1 cellular context compared by ENCODE assay signal in genomic region chr4:15755321-15755750, GRCh38.
TF ChIP-seq lines count a peak whose summit lies in the region.

No MANE protein-coding gene starts in this region.

TF ChIP-seq in HepG2, 621 proteins besides CTCF, POLR2A, EP300 and RAD21 (continued from another document):
- no peak for TF ChIP-seq ZSCAN5A (CRISPR knock-in tag; IDR thresholded peaks at IDR 0.05; ENCODE audit: borderline replicate concordance)
- no peak for TF ChIP-seq DZIP1 (CRISPR knock-in tag; IDR thresholded peaks at IDR 0.05)
- no peak for TF ChIP-seq ZNF383 (CRISPR knock-in tag; IDR thresholded peaks at IDR 0.05; ENCODE audit: borderline replicate concordance)
- no peak for TF ChIP-seq GMEB1 (CRISPR knock-in tag; IDR thresholded peaks at IDR 0.05; ENCODE audit: borderline replicate concordance)
- TF ChIP-seq SYNCRIP (IDR thresholded peaks at IDR 0.05; ENCODE audit: insufficient read depth, low read depth, low read length), result no peak
- no peak for TF ChIP-seq MYC (CRISPR knock-in tag; IDR thresholded peaks at IDR 0.05; ENCODE audit: borderline replicate concordance)
- no peak for TF ChIP-seq ZNF672 (CRISPR knock-in tag; IDR thresholded peaks at IDR 0.05)
- no peak for TF ChIP-seq ZC3H4 (CRISPR knock-in tag; IDR thresholded peaks at IDR 0.05; ENCODE audit: borderline replicate concordance)
- no peak for TF ChIP-seq ZFP91 (CRISPR knock-in tag; IDR thresholded peaks at IDR 0.05; ENCODE audit: borderline replicate concordance)
TF ChIP-seq in HepG2: peak in this region for 0.
